Comparison of ENCODE assay signal across 8 cellular contexts in genomic region chr7:39621784-39622411, GRCh38. TPM values are rescaled to one million over a fixed set of nuclear protein-coding genes. Genes with fewer than 3 reads are reported as not detected.
DNase-seq lines count a peak whose midpoint lies in the region; ATAC-seq and TF ChIP-seq lines count a peak whose summit lies in the region.

No MANE protein-coding gene starts in this region.

- peak; percentile 25 for TF ChIP-seq POLR2A in erythroblast (IDR thresholded peaks at IDR 0.05; ENCODE audit: low read length)

- ATAC-seq in GM21360 (IDR thresholded peaks at IDR 0.05; ENCODE audit: unreplicated experiment) (peak; percentile 40), HG03045 (IDR thresholded peaks at IDR 0.05; ENCODE audit: unreplicated experiment) (no peak)

- H3K9me3 ChIP-seq in AG04450 (ENCODE audit: control insufficient read depth, insufficient read depth, low read length): no peaks in the 10 kb centered on the region

- H3K4me3 ChIP-seq in AG04450 (ENCODE audit: low read depth, low read length): no peak overlapping the region

- peak overlapping the region; percentile 39 for H3K27ac ChIP-seq in AG04450 (ENCODE audit: low read depth, low read length)
- no peak overlapping the region for H3K27ac ChIP-seq in caudate nucleus (ENCODE audit: low read depth, low read length)

- POLR2A ChIA-PET in AG04450 (lab: Yijun Ruan, JAX): interaction anchor here (0.8 to 3.7 kb wide), 7 partner anchors 12 to 124 kb away, joined by 3 to 19 read pairs (median 6); no protein-coding TSS in a partner anchor

- CTCF ChIA-PET in AG04450 (lab: Charles Lee): interaction anchor here (0.7 to 3.6 kb wide), 5 partner anchors 12 to 124 kb away, joined by 3 to 24 read pairs (median 3); no protein-coding TSS in a partner anchor

- TF ChIP-seq CTCF in AG04450 (IDR thresholded peaks at IDR 0.05; ENCODE audit: low read depth, low read length): no peak

- H3K27me3 ChIP-seq in AG04450 (ENCODE audit: control insufficient read depth, insufficient read depth, low read length): no peaks in the 10 kb centered on the region

- DNase-seq in AG04450 (ENCODE audit: low read depth, low spot score) (no peak), NOMO-1 treated with dmso at 0.1 percent for 144 hours (lab: John Stamatoyannopoulos, UW; ENCODE audit: unreplicated experiment) (peak; percentile 80), erythroblast (lab: John Stamatoyannopoulos, UW) (peak; percentile 17 to 39), DMS153 treated with DMSO at 0.1 percent for 48 hours (lab: John Stamatoyannopoulos, UW; ENCODE audit: unreplicated experiment) (no peak), HT-29 (ENCODE audit: low spot score) (no peak), caudate nucleus (lab: John Stamatoyannopoulos, UW) (no peak)

RNA-seq across cellular contexts. Expression of gene RALA, which starts 1.5 kb away (rescaled TPM):
- 45.0 and 59.2 TPM in 2 replicates for polyA plus RNA-seq in AG04450 (2011; rRNA removed)
- polyA minus RNA-seq in AG04450 (2011; rRNA and poly(A)+ RNA removed): 58.6 and 65.6 TPM in 2 replicates
- total RNA-seq in HT-29 (2014; rRNA removed; shearing (Covaris generic)): 5.7 and 7.6 TPM in 2 replicates

RNA-seq across cellular contexts. Expression of gene YAE1, which starts 55.7 kb away (rescaled TPM):
- 38.5 and 49.0 TPM in 2 replicates for polyA plus RNA-seq in AG04450 (2011; rRNA removed)
- 43.6 and 46.4 TPM in 2 replicates for polyA minus RNA-seq in AG04450 (2011; rRNA and poly(A)+ RNA removed)
- 17.5 and 19.3 TPM in 2 replicates for total RNA-seq in HT-29 (2014; rRNA removed; shearing (Covaris generic))

Comparison
In these comparisons a context has a peak if more than half of its experiments do, and no peak if none do; other contexts are left out.
1. DNase-seq: peak in NOMO-1 treated with dmso at 0.1 percent for 144 hours (single experiment) and erythroblast (2 of 2); none in AG04450 (single experiment), DMS153 treated with DMSO at 0.1 percent for 48 hours (single experiment), HT-29 (single experiment) and caudate nucleus (0 of 61).